In genomic region chr6:166259296-166259977, GRCh38 we compare ENCODE assay signal across 8 cellular contexts. TPM values are rescaled to one million over a fixed set of nuclear protein-coding genes. Genes with fewer than 3 reads are reported as not detected.
DNase-seq lines count a peak whose midpoint lies in the region; ATAC-seq, FAIRE-seq and TF ChIP-seq lines count a peak whose summit lies in the region.

No MANE protein-coding gene starts in this region.

- RAD21 ChIA-PET in GM12878 (lab: Charles Lee; ENCODE audit: unreplicated experiment), result no interaction called here

- H2AFZ ChIP-seq in GM12878 (ENCODE audit: control insufficient read depth, low read depth, low read length), result no peak overlapping the region

- WGBS in GM12878 (ENCODE audit: insufficient coverage, insufficient replicate concordance, low lambda C conversion rate, missing lambda C conversion rate), result 62% methylated on average over 20 of the region's 20 CpGs

- FAIRE-seq in GM12891 (lab: Jason Lieb, UNC) (peak; percentile 85), GM12878 (lab: Jason Lieb, UNC) (no peak)

- H3K36me3 ChIP-seq in GM12878 (ENCODE audit: control insufficient read depth in 2 of 2, insufficient read depth in 2 of 2, low read length in 1 of 2), result no peaks in the 10 kb centered on the region
- H3K36me3 ChIP-seq in neutrophil, result no peaks in the 10 kb centered on the region

- H3K79me2 ChIP-seq in GM12878 (ENCODE audit: control insufficient read depth, insufficient read depth, low read length), result no peaks in the 10 kb centered on the region

- CTCF ChIA-PET in GM12878 (lab: Yijun Ruan, JAX), result interaction anchor here (0.8 to 1.6 kb wide), 3 partner anchors 54 to 141 kb away, joined by 3 read pairs; no protein-coding TSS in a partner anchor

- SMC1A ChIA-PET in GM12878 (lab: Charles Lee; ENCODE audit: uncharacterized antibody, unreplicated experiment), result no interaction called here

- POLR2A ChIA-PET in GM12878 (lab: Charles Lee), result no interaction called here

- ATAC-seq in GM12878, result peak; percentile 56

- DNase-seq in GM12891 (ENCODE audit: insufficient read length, low spot score) (no peak), HL-60 (ENCODE audit: low read depth in 1 of 2, low spot score in 1 of 2) (peak in 1 of 2 experiments; percentile 83), GM12878 (ENCODE audit: low read depth, low spot score) (no peak), NCI-H187 (lab: John Stamatoyannopoulos, UW) (no peak), NCI-H1694 (lab: John Stamatoyannopoulos, UW) (no peak), HK-2 (ENCODE audit: unreplicated experiment) (no peak)
- no peak for DNase-seq in activated T-cell treated with anti-CD3 and anti-CD28 coated beads, Interleukin-2, amount 50 U/mL, for 1 hour

- H4K20me1 ChIP-seq in GM12878 (ENCODE audit: control insufficient read depth, insufficient read depth), result no peaks in the 10 kb centered on the region

- peak overlapping the region; percentile 16 for H3K4me3 ChIP-seq in HL-60 (replicated peaks; ENCODE audit: insufficient read depth, low read length)
- no peak overlapping the region for H3K4me3 ChIP-seq in GM12878
- peak overlapping the region; percentile 60 for H3K4me3 ChIP-seq in neutrophil (ENCODE audit: low read depth in 1 of 2, low read length in 1 of 2)

- TF ChIP-seq CTCF in HL-60 (IDR thresholded peaks at IDR 0.05; ENCODE audit: insufficient read depth, low read length) (no peak), GM12878 (IDR thresholded peaks at IDR 0.05 in 2 of 3, conservative IDR thresholded peaks at IDR 0.05 in 1 of 3; ENCODE audit: control insufficient read depth in 2 of 3, extremely low read depth in 1 of 3, insufficient read depth in 1 of 3, low read depth in 3 of 3, low read length in 3 of 3) (no peak), neutrophil (IDR thresholded peaks at IDR 0.05) (peak; percentile 12)

- H3K27me3 ChIP-seq in HL-60 (ENCODE audit: insufficient read depth, poor library complexity, severe bottlenecking) (no peaks in the 10 kb centered on the region), GM12878 (replicated peaks in 1 of 2; ENCODE audit: control insufficient read depth in 2 of 2, insufficient read depth in 2 of 2, low read length in 1 of 2) (no peaks in the 10 kb centered on the region; a peak in 1 of 4 replicates), neutrophil (no peaks in the 10 kb centered on the region)

- H3K9me3 ChIP-seq in GM12878 (replicated peaks; ENCODE audit: control insufficient read depth, insufficient read depth, low read length) (peaks cover 3% of the 10 kb centered on the region; the same call in 1 of the 3 replicates), neutrophil (no peaks in the 10 kb centered on the region)

- H3K9ac ChIP-seq in GM12878 (ENCODE audit: control insufficient read depth, insufficient read depth, low read length), result no peak overlapping the region

- intact Hi-C loops in GM12878 (cut with micrococcal nuclease; ENCODE audit: unreplicated experiment), result loop anchor here (5.0 kb wide), 1 partner anchor 87 kb away; no protein-coding TSS in a partner anchor

- TF ChIP-seq POLR2A in GM12891 (IDR thresholded peaks at IDR 0.05; ENCODE audit: low read depth, low read length) (no peak), GM12878 (IDR thresholded peaks at IDR 0.05; ENCODE audit: low read depth, low read length) (no peak)

- no peak for TF ChIP-seq RAD21 in GM12878 (IDR thresholded peaks at IDR 0.05; ENCODE audit: insufficient read depth, low read depth, low read length)

- peaks cover 14% of the 10 kb centered on the region for H3K4me1 ChIP-seq in GM12878 (ENCODE audit: control insufficient read depth, insufficient read depth, low read length)
- H3K4me1 ChIP-seq in neutrophil (ENCODE audit: control insufficient read depth in 1 of 2, insufficient read depth in 1 of 2, low read depth in 1 of 2, low read length in 1 of 2), result peaks cover 84 to 86% of the 10 kb centered on the region in 2 experiments

- TF ChIP-seq EP300 in GM12878 (IDR thresholded peaks at IDR 0.05; ENCODE audit: borderline replicate concordance in 1 of 2, control insufficient read depth in 1 of 2, low read depth in 2 of 2, low read length in 2 of 2), result no peak

- H3K4me2 ChIP-seq in GM12878 (ENCODE audit: control insufficient read depth, insufficient read depth), result no peak overlapping the region

- in situ Hi-C loops in GM12878 (cut with MboI), result no loop called here

- no TSS peak for BruUV-seq in GM12878 (replicated peaks; lab: Mats Ljungman, UMichigan)

- H3K27ac ChIP-seq in HL-60 (replicated peaks) (peak overlapping the region; percentile 88), GM12878 (ENCODE audit: control insufficient read depth, insufficient read depth) (no peak overlapping the region), neutrophil (peak overlapping the region; percentile 99)

TF ChIP-seq in GM12891, 5 proteins besides CTCF, POLR2A, EP300 and RAD21:
- no peak for TF ChIP-seq TAF1 (IDR thresholded peaks at IDR 0.05; ENCODE audit: low read depth, low read length)
- TF ChIP-seq SPI1 (IDR thresholded peaks at IDR 0.05; ENCODE audit: low read depth, low read length), result no peak
- TF ChIP-seq PAX5 (IDR thresholded peaks at IDR 0.05; ENCODE audit: insufficient read depth, low read length, severe bottlenecking), result no peak
- no peak for TF ChIP-seq POU2F2 (IDR thresholded peaks at IDR 0.05; ENCODE audit: low read depth, low read length)

TF ChIP-seq in GM12878, 131 proteins besides CTCF, POLR2A, EP300 and RAD21:
- no peak for TF ChIP-seq PKNOX1 (IDR thresholded peaks at IDR 0.05)
- peak in 1 of 2 experiments; percentile 14; a peak in 1 of 4 replicates for TF ChIP-seq BHLHE40 (IDR thresholded peaks at IDR 0.05; ENCODE audit: borderline replicate concordance in 1 of 2, low read depth in 2 of 2, low read length in 1 of 2)
- no peak for TF ChIP-seq ZNF622 (IDR thresholded peaks at IDR 0.05)

RNA-seq across cellular contexts. Expression of gene PRR18, which starts 48.8 kb away (rescaled TPM):
- polyA plus RNA-seq in GM12891 (2012; ENCODE audit: low read depth, missing spikeins), result 5.7 TPM
- 3.3 and 4.1 TPM in 2 replicates for total RNA-seq in GM12878 (2013; cell fraction: nucleolus; rRNA removed)
- 3.3 and 4.0 TPM in 2 replicates for total RNA-seq in GM12878 (2014; rRNA removed)
- total RNA-seq in GM12878 (2014; rRNA removed; fragmentation: Illumina TruSeq; extraction: Trizol), result 1.2 and 1.3 TPM in 2 replicates
- total RNA-seq in GM12878 (2021), result 8.2 and 8.8 TPM in 2 replicates
- 1.0 TPM for polyA plus RNA-seq in GM12878 (2011; ENCODE audit: low read depth)
- polyA plus RNA-seq in GM12878 (2011; rRNA removed), result 2.0 and 2.5 TPM in 2 replicates
- 2.2 and 2.7 TPM in 2 replicates for polyA plus RNA-seq in GM12878 (2011; cell fraction: cytosol; rRNA removed)
- polyA plus RNA-seq in GM12878 (2011; cell fraction: nucleus; rRNA removed), result 6.2 and 6.4 TPM in 2 replicates
- polyA plus RNA-seq in GM12878 (2012), result 2.1 and 3.7 TPM in 2 replicates
- polyA plus RNA-seq in GM12878 (2014; fragmentation: Illumina TruSeq; extraction: Trizol), result 1.9 and 2.1 TPM in 2 replicates
- polyA plus RNA-seq in GM12878 (2014; fragmentation: Nextera tagmentation; extraction: Ambion mirVana), result under 1 TPM; 0.26 to 0.84 TPM
- polyA plus RNA-seq in GM12878 (2014; rRNA removed), result 3.6 and 4.1 TPM in 2 replicates
- under 1 TPM; 0.13 to 0.42 TPM for polyA plus RNA-seq in GM12878 (2016; fragmentation: Nextera tagmentation; extraction: Ambion mirVana)
- 1.3 and 2.6 TPM in 2 replicates for polyA minus RNA-seq in GM12878 (2011; rRNA and poly(A)+ RNA removed)
- 1.0 and 2.3 TPM in 2 replicates for polyA minus RNA-seq in GM12878 (2011; cell fraction: cytosol; rRNA and poly(A)+ RNA removed)
- 2.2 and 4.3 TPM in 2 replicates for polyA minus RNA-seq in GM12878 (2011; cell fraction: nucleus; rRNA and poly(A)+ RNA removed)
